Comparison of ENCODE assay signal across 20 cellular contexts in genomic region chr7:139886899-139887298, GRCh38.
"Had no signal": no experiment of that assay in that cellular context is flagged by ENCODE, and none has a peak within 500 bp of the region (broad histone marks: within the 10 kb centered on the region; RNA-seq: fewer than 3 reads in every experiment).

No MANE protein-coding gene starts in this region.

- H3K9me3 Mint-ChIP-seq: T-helper 1 cell treated with Interleukin-12 subunit alpha and Interleukin-12 subunit beta and Interleukin-4 antibody, amounts not matched to agents 30 μg/mL and 1 μg/mL, for 36 hours had no signal

- H3K4me3 Mint-ChIP-seq: activated naive CD8-positive, alpha-beta T cell treated with anti-CD3 and anti-CD28 coated beads, Interleukin-2, amount 10 ng/mL, durations not matched to agents 7 days and 5 days; memory B cell; neural progenitor cell; T-helper 1 cell treated with Interleukin-12 subunit alpha and Interleukin-12 subunit beta and Interleukin-4 antibody, amounts not matched to agents 30 μg/mL and 1 μg/mL, for 36 hours; WTC11 had no signal

- DNase-seq: activated naive CD4-positive, alpha-beta T cell treated with Interleukin-2 at 50 U/mL for 16 hours; activated naive CD8-positive, alpha-beta T cell treated with anti-CD3 and anti-CD28 coated beads, Interleukin-2, amount 10 ng/mL, durations not matched to agents 7 days and 5 days; activated T-cell treated with anti-CD3 and anti-CD28 coated beads, Interleukin-2, amount 50 U/mL, for 1 hour; amygdala; esophagus squamous epithelium; heart left ventricle; islet precursor cell; left cardiac atrium; posterior cingulate gyrus; stimulated activated CD4-positive, alpha-beta T cell treated with anti-CD3 and anti-CD28 coated beads, Interleukin-2, amount 100 ng/mL, for 24 hours; stimulated activated naive CD8-positive, alpha-beta T cell treated with anti-CD3 and anti-CD28 coated beads, Interleukin-15, Interleukin-2, amounts not matched to agents 100 U/mL and 50 U/mL, for 24 hours; T1000; tibial artery had no signal

- H3K36me3 Mint-ChIP-seq: neural progenitor cell, WTC11 had no signal

- H2AFZ ChIP-seq: neural progenitor cell had no signal

- H3K9me3 ChIP-seq: esophagus squamous epithelium, gastroesophageal sphincter, tibial artery had no signal

- H3K27ac ChIP-seq: coronary artery, esophagus squamous epithelium, gastroesophageal sphincter, neural progenitor cell, tibial artery had no signal

- H3K27me3 ChIP-seq: esophagus squamous epithelium, gastroesophageal sphincter, heart left ventricle, neural progenitor cell, tibial artery had no signal

- H3K27me3 Mint-ChIP-seq: activated naive CD8-positive, alpha-beta T cell treated with anti-CD3 and anti-CD28 coated beads, Interleukin-2, amount 10 ng/mL, durations not matched to agents 7 days and 5 days had no signal

- H3K4me3 ChIP-seq: coronary artery, esophagus squamous epithelium, gastroesophageal sphincter, heart left ventricle, neural progenitor cell, tibial artery had no signal

- H3K4me2 ChIP-seq: neural progenitor cell had no signal

- H3K4me1 ChIP-seq: esophagus squamous epithelium, gastroesophageal sphincter, neural progenitor cell, tibial artery had no signal

- H3K27ac Mint-ChIP-seq: activated naive CD8-positive, alpha-beta T cell treated with anti-CD3 and anti-CD28 coated beads, Interleukin-2, amount 10 ng/mL, durations not matched to agents 7 days and 5 days; memory B cell; neural progenitor cell; T-helper 1 cell treated with Interleukin-12 subunit alpha and Interleukin-12 subunit beta and Interleukin-4 antibody, amounts not matched to agents 30 μg/mL and 1 μg/mL, for 36 hours; WTC11 had no signal

- H3K4me1 Mint-ChIP-seq: activated naive CD8-positive, alpha-beta T cell treated with anti-CD3 and anti-CD28 coated beads, Interleukin-2, amount 10 ng/mL, durations not matched to agents 7 days and 5 days; neural progenitor cell; WTC11 had no signal

- H3K9ac ChIP-seq: neural progenitor cell had no signal

- H3K36me3 ChIP-seq: esophagus squamous epithelium, gastroesophageal sphincter, heart left ventricle, neural progenitor cell, tibial artery had no signal

- ATAC-seq: gastroesophageal sphincter, heart left ventricle, left cardiac atrium, sciatic nerve, WTC11 had no signal
